8 cellular contexts compared by ENCODE assay signal in the genomic region with DNA sequence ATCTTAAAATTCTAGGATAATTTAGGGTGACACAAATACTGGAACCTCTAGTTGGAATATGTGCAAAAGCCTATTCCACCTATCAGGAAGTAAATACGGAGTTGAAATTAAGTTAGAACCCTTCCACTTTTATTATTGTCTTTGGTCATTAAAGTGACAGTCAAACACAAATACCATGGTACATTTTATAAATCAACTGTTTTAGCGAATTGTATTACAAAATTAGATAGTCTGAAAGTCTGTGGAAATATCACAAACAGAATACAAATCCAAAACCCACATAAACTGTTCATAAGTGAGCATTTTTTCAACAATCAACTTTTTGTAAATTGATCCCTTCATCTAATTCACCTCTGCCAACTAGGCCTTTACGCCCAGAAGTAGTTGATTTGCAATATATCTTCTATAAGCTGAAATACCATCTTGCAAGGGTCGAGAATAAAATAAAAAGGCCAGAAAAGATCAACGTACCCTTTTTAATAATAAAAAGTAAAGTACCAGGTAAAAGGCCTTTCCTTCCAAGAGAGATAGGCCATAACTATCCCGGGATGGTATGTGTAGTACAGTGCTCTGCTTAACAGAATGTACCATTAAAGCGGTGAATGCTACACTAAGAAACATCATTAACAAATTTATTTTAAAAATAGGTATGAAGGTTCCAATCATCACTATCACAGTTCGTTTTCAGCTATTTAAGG. TPM values are rescaled to one million over a fixed set of nuclear protein-coding genes. Genes with fewer than 3 reads are reported as not detected.
DNase-seq lines count a peak whose midpoint lies in the region; ATAC-seq lines count a peak whose summit lies in the region.

No MANE protein-coding gene starts in this region.

- no peaks in the 10 kb centered on the region for H3K9me3 ChIP-seq in T-helper 17 cell (ENCODE audit: control insufficient read depth, low read length, poor library complexity, severe bottlenecking)

- intact Hi-C loops in activated CD4-positive, alpha-beta T cell treated with anti-CD3 and anti-CD28 coated beads for 36 hours (cut with DNase I, micrococcal nuclease), result loop anchor here (2.0 to 5.0 kb wide), 3 partner anchors 42 to 713 kb away; partner anchors contain the start of gene PAPOLG (in 1 of the 2)

- H3K27ac Mint-ChIP-seq in activated CD4-positive, alpha-beta T cell treated with anti-CD3 and anti-CD28 coated beads for 36 hours, result peak overlapping the region; percentile 80
- peak overlapping the region; percentile 97 for H3K27ac Mint-ChIP-seq in T-helper 17 cell

- H3K36me3 Mint-ChIP-seq in activated CD4-positive, alpha-beta T cell treated with anti-CD3 and anti-CD28 coated beads for 36 hours (ENCODE audit: low read depth), result peaks cover 30% of the 10 kb centered on the region
- no peaks in the 10 kb centered on the region for H3K36me3 Mint-ChIP-seq in T-helper 17 cell (ENCODE audit: low read depth)

- H3K9me3 Mint-ChIP-seq in activated CD4-positive, alpha-beta T cell treated with anti-CD3 and anti-CD28 coated beads for 36 hours (ENCODE audit: low read depth), result no peaks in the 10 kb centered on the region

- H3K27me3 Mint-ChIP-seq in activated CD4-positive, alpha-beta T cell treated with anti-CD3 and anti-CD28 coated beads for 36 hours, result no peaks in the 10 kb centered on the region
- H3K27me3 Mint-ChIP-seq in T-helper 17 cell, result no peaks in the 10 kb centered on the region

- H3K4me3 Mint-ChIP-seq in activated CD4-positive, alpha-beta T cell treated with anti-CD3 and anti-CD28 coated beads for 36 hours, result peak overlapping the region; percentile 83
- H3K4me3 Mint-ChIP-seq in T-helper 17 cell, result peak overlapping the region; percentile 95

- CTCF ChIA-PET in activated CD4-positive, alpha-beta T cell treated with anti-CD3 and anti-CD28 coated beads for 36 hours (lab: Charles Lee), result interaction anchor here (0.7 kb wide), 1 partner anchor 103 kb away, joined by 3 read pairs; no protein-coding TSS in a partner anchor

- H3K4me1 Mint-ChIP-seq in activated CD4-positive, alpha-beta T cell treated with anti-CD3 and anti-CD28 coated beads for 36 hours, result peaks cover 37% of the 10 kb centered on the region
- peaks cover 19% of the 10 kb centered on the region for H3K4me1 Mint-ChIP-seq in T-helper 17 cell

- POLR2A ChIA-PET in activated CD4-positive, alpha-beta T cell treated with anti-CD3 and anti-CD28 coated beads for 36 hours (lab: Charles Lee), result interaction anchor here (0.6 to 1.1 kb wide), 2 partner anchors 10 to 69 kb away, joined by 3 to 4 read pairs; partner anchors contain the start of gene XPO1

- ATAC-seq in activated CD4-positive, alpha-beta T cell treated with anti-CD3 and anti-CD28 coated beads for 36 hours, result no peak
- ATAC-seq in T-helper 17 cell, result no peak

- H3K4me3 ChIP-seq in skeletal muscle cell (ENCODE audit: low read depth, low read length), result peak overlapping the region; percentile 82

- DNase-seq in activated CD4-positive, alpha-beta T cell treated with anti-CD3 and anti-CD28 coated beads for 36 hours, result no peak
- DNase-seq in activated CD4-positive, alpha-beta T cell treated with anti-CD3 and anti-CD28 coated beads, Interleukin-2, amount 50 U/mL, for 1 hour, result no peak
- DNase-seq in T-helper 17 cell (no peak), foreskin melanocyte (peak; percentile 24), skeletal muscle cell (ENCODE audit: low read depth) (no peak), SKM-1 (lab: John Stamatoyannopoulos, UW; ENCODE audit: unreplicated experiment) (no peak), iPS-NIHi11 (ENCODE audit: low spot score) (no peak), GM19240 (ENCODE audit: insufficient read length, low spot score) (no peak)

RNA-seq across cellular contexts. Expression of gene USP34, which starts 1.3 kb away (rescaled TPM):
- total RNA-seq in activated CD4-positive, alpha-beta T cell treated with anti-CD3 and anti-CD28 coated beads for 36 hours, result 10 to 100 TPM; 63.7 to 67.6 TPM
- 100 to 1,000 TPM; 148 to 170 TPM for total RNA-seq in T-helper 17 cell
